Comparison of ENCODE assay signal across 14 cellular contexts in the genomic region with DNA sequence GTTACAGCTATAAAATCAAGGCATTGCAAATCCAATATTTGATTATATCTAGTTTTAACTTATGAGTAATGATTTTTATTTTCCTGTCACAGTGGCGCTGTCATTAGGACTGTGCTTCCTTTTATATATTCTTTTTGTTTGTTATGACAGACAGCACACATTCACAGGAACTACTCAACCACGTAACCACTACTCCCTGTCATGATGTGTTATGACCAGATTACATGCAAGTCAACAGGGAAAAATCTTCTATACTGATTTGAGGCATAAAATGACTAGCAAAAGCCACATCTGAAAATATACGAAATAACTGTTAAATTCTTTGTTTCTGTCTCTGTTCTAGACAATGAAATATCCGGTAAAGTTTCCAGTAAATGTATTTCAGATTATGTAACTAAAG. TPM values are rescaled to one million over a fixed set of nuclear protein-coding genes. Genes with fewer than 3 reads are reported as not detected.
DNase-seq lines count a peak whose midpoint lies in the region; ATAC-seq and TF ChIP-seq lines count a peak whose summit lies in the region.
"Had no signal": no experiment of that assay in that cellular context is flagged by ENCODE, and none has a peak within 500 bp of the region (broad histone marks: within the 10 kb centered on the region; RNA-seq: fewer than 3 reads in every experiment).

No MANE protein-coding gene starts in this region.

- intact Hi-C loops in CD4-positive, alpha-beta memory T cell (cut with micrococcal nuclease) = no loop called here
- intact Hi-C loops in IMR-90 (cut with micrococcal nuclease) = no loop called here

- POLR2A ChIA-PET in CD4-positive, alpha-beta memory T cell (lab: Charles Lee; ENCODE audit: partially characterized antibody) = interaction anchor here (1.3 to 1.9 kb wide), 2 partner anchors 25 to 448 kb away, joined by 3 to 6 read pairs; partner anchors contain the start of genes NLN, SGTB and SREK1
- POLR2A ChIA-PET in IMR-90 (lab: Charles Lee; ENCODE audit: unreplicated experiment) = no interaction called here

- TF ChIP-seq CTCF in IMR-90 (conservative IDR thresholded peaks at IDR 0.05; ENCODE audit: low read depth, low read length) (no peak), endothelial cell (IDR thresholded peaks at IDR 0.05; ENCODE audit: unreplicated experiment) (no peak), osteocyte (IDR thresholded peaks at IDR 0.05) (no peak)

- H4K8ac ChIP-seq in IMR-90 (ENCODE audit: low read depth in 2 of 2, low read length in 2 of 2) = no peak overlapping the region

- peaks cover 40 to 50% of the 10 kb centered on the region in 2 donors for H3K36me3 Mint-ChIP-seq in CD4-positive, alpha-beta memory T cell
- H3K36me3 Mint-ChIP-seq in endothelial cell (ENCODE audit: low read depth, unreplicated experiment) (peaks cover 14% of the 10 kb centered on the region), osteocyte (ENCODE audit: unreplicated experiment) (peaks cover 29% of the 10 kb centered on the region)

- peaks cover 21 to 42% (median 25%) of the 10 kb centered on the region in 4 donors for H3K4me1 Mint-ChIP-seq in CD4-positive, alpha-beta memory T cell
- H3K4me1 Mint-ChIP-seq in endothelial cell (ENCODE audit: unreplicated experiment) = peaks cover 23% of the 10 kb centered on the region
- peaks cover 2% of the 10 kb centered on the region for H3K4me1 Mint-ChIP-seq in osteocyte (ENCODE audit: unreplicated experiment)

- no peak overlapping the region for H2BK5ac ChIP-seq in IMR-90 (ENCODE audit: low read depth, low read length, poor library complexity, severe bottlenecking)

- no peak for TF ChIP-seq RAD21 in IMR-90 (IDR thresholded peaks at IDR 0.05; ENCODE audit: low read length)

- H4K91ac ChIP-seq in IMR-90 (ENCODE audit: insufficient read depth, low read depth, low read length) = no peak overlapping the region

- no peak overlapping the region for H3K18ac ChIP-seq in IMR-90 (ENCODE audit: low read depth, low read length)

- DNase-seq in CD4-positive, alpha-beta memory T cell = peak in 4 of 5 donors; percentile 39 to 58 (median 49)
- DNase-seq in IMR-90 (peak; percentile 13), endothelial cell (ENCODE audit: low spot score) (no peak), GM23248 (no peak), NCI-H1092 treated with DMSO at 0.1 percent for 48 hours (lab: John Stamatoyannopoulos, UW) (no peak), osteocyte (ENCODE audit: extremely low spot score, unreplicated experiment) (no peak)
- no peak for DNase-seq in stimulated activated CD4-positive, alpha-beta T cell treated with anti-CD3 and anti-CD28 coated beads, Interleukin-2, amount 100 ng/mL, for 24 hours
- DNase-seq: body of pancreas, NCI-H1048, NCI-H774, testis had no signal

- H3K4me3 Mint-ChIP-seq in CD4-positive, alpha-beta memory T cell = no peak overlapping the region
- H3K4me3 Mint-ChIP-seq in endothelial cell (ENCODE audit: unreplicated experiment) (no peak overlapping the region), osteocyte (ENCODE audit: unreplicated experiment) (no peak overlapping the region)

- no CpG with 5 or more reads among the region's 4 CpGs for WGBS in IMR-90 (ENCODE audit: extremely low coverage in 2 of 2, insufficient read length in 1 of 2), 2 experiments
- WGBS in GM23248 (ENCODE audit: low coverage in 1 of 2, low lambda C conversion rate in 2 of 2, missing lambda C conversion rate in 2 of 2), 2 experiments = 91% methylated on average over 4 of the region's 4 CpGs

- no peak overlapping the region for H2BK120ac ChIP-seq in IMR-90 (ENCODE audit: low read depth, low read length)

- ATAC-seq in GM18861 (IDR thresholded peaks at IDR 0.05; ENCODE audit: unreplicated experiment) (peak; percentile 36), IMR-90 (ENCODE audit: low read depth) (no peak)
- ATAC-seq: body of pancreas had no signal

- no peak overlapping the region for H3K27ac ChIP-seq in CD4-positive, alpha-beta memory T cell (ENCODE audit: low read depth, low read length)
- no peak overlapping the region for H3K27ac ChIP-seq in IMR-90 (ENCODE audit: insufficient read depth, low read length)
- H3K27ac ChIP-seq in GM23248 = no peak overlapping the region
- H3K27ac ChIP-seq: body of pancreas, right atrium auricular region, testis had no signal

- no peak overlapping the region for H2BK15ac ChIP-seq in IMR-90 (ENCODE audit: low read depth, low read length)

- H3K4me3 ChIP-seq in CD4-positive, alpha-beta memory T cell (ENCODE audit: low read length in 2 of 2) = no peak overlapping the region
- H3K4me3 ChIP-seq in IMR-90 (ENCODE audit: insufficient read depth, low read depth, low read length) (no peak overlapping the region), GM23248 (no peak overlapping the region)
- H3K4me3 ChIP-seq: body of pancreas, HAP-1, right atrium auricular region, testis had no signal

- no peak overlapping the region for H2AK9ac ChIP-seq in IMR-90 (replicated peaks; ENCODE audit: low read depth, low read length, poor library complexity)

- H3K27me3 ChIP-seq in CD4-positive, alpha-beta memory T cell (ENCODE audit: insufficient read depth, low read length) = no peaks in the 10 kb centered on the region
- H3K27me3 ChIP-seq in IMR-90 (ENCODE audit: control insufficient read depth, insufficient read depth, low read length) = no peaks in the 10 kb centered on the region
- no peaks in the 10 kb centered on the region for H3K27me3 ChIP-seq in GM23248 (replicated peaks; ENCODE audit: insufficient read depth)
- H3K27me3 ChIP-seq: body of pancreas, right atrium auricular region, testis had no signal

- H3K23ac ChIP-seq in IMR-90 (ENCODE audit: low read depth, low read length) = no peak overlapping the region

- H3F3A ChIP-seq in GM23248 (ENCODE audit: insufficient read depth) = peaks cover 17% of the 10 kb centered on the region

- BruUV-seq in IMR-90 (replicated peaks; lab: Mats Ljungman, UMichigan) = no TSS peak

- H2AFZ ChIP-seq in IMR-90 (replicated peaks; ENCODE audit: low read length, poor library complexity) (no peak overlapping the region), GM23248 (no peak overlapping the region)

- H2AK5ac ChIP-seq in IMR-90 (ENCODE audit: low read depth, low read length) = no peak overlapping the region

- H4K20me1 ChIP-seq in IMR-90 (ENCODE audit: insufficient read depth, low read length) (no peaks in the 10 kb centered on the region), GM23248 (ENCODE audit: insufficient read depth) (no peaks in the 10 kb centered on the region)

- no peak overlapping the region for H3K56ac ChIP-seq in IMR-90 (ENCODE audit: extremely low read depth, insufficient read depth, low read length)

- peaks cover 20% of the 10 kb centered on the region for H3K4me1 ChIP-seq in CD4-positive, alpha-beta memory T cell (ENCODE audit: insufficient read depth, low read length)
- H3K4me1 ChIP-seq in IMR-90 (ENCODE audit: control insufficient read depth, insufficient read depth, low read length) (no peaks in the 10 kb centered on the region), GM23248 (ENCODE audit: insufficient read depth) (peaks cover 6% of the 10 kb centered on the region; the same call in 1 of the 2 replicates)
- H3K4me1 ChIP-seq: body of pancreas, testis had no signal

- no peaks in the 10 kb centered on the region for H3K9me3 ChIP-seq in CD4-positive, alpha-beta memory T cell (ENCODE audit: control insufficient read depth in 1 of 2, low read length in 2 of 2)
- H3K9me3 ChIP-seq in IMR-90 (ENCODE audit: control insufficient read depth, insufficient read depth, low read length) = no peaks in the 10 kb centered on the region
- H3K9me3 ChIP-seq in GM23248 (ENCODE audit: low read depth) = no peaks in the 10 kb centered on the region
- H3K9me3 ChIP-seq: body of pancreas, HAP-1, right atrium auricular region, testis had no signal

- no peaks in the 10 kb centered on the region for H3K27me3 Mint-ChIP-seq in CD4-positive, alpha-beta memory T cell
- peaks cover 2% of the 10 kb centered on the region for H3K27me3 Mint-ChIP-seq in endothelial cell (ENCODE audit: unreplicated experiment)
- no peaks in the 10 kb centered on the region for H3K27me3 Mint-ChIP-seq in osteocyte (ENCODE audit: unreplicated experiment)

- H2BK20ac ChIP-seq in IMR-90 (ENCODE audit: low read depth, low read length) = no peak overlapping the region

- dilution Hi-C loops in IMR-90 (cut with HindIII; ENCODE audit: low sequenced_read_pairs, unreplicated experiment) = no loop called here

- no peak overlapping the region for H3K4ac ChIP-seq in IMR-90 (ENCODE audit: low read depth, low read length)

- peaks cover 1% of the 10 kb centered on the region for H3K36me3 ChIP-seq in CD4-positive, alpha-beta memory T cell (ENCODE audit: insufficient read depth, low read length)
- H3K36me3 ChIP-seq in IMR-90 (ENCODE audit: control insufficient read depth, insufficient read depth, low read length) (peaks cover 11% of the 10 kb centered on the region), GM23248 (ENCODE audit: low read depth) (peaks cover 44% of the 10 kb centered on the region)

- H4K5ac ChIP-seq in IMR-90 (ENCODE audit: low read depth, low read length) = no peak overlapping the region

- no peak overlapping the region for H3K14ac ChIP-seq in IMR-90 (replicated peaks; ENCODE audit: low read depth, low read length)

- H3K79me2 ChIP-seq in GM23248 (ENCODE audit: insufficient read depth) = peaks cover 66% of the 10 kb centered on the region

- no peaks in the 10 kb centered on the region for H3K9me2 ChIP-seq in GM23248 (ENCODE audit: insufficient read depth)

- peak overlapping the region; percentile 77 to 94 (median 90) for H3K27ac Mint-ChIP-seq in CD4-positive, alpha-beta memory T cell
- H3K27ac Mint-ChIP-seq in endothelial cell (ENCODE audit: unreplicated experiment) (peak overlapping the region; percentile 17), osteocyte (ENCODE audit: unreplicated experiment) (no peak overlapping the region)

- H3K4me2 ChIP-seq in IMR-90 (ENCODE audit: low read depth, low read length) = no peak overlapping the region
- H3K4me2 ChIP-seq in GM23248 (ENCODE audit: unreplicated experiment) = no peak overlapping the region

- in situ Hi-C loops in IMR-90 (cut with MboI; ENCODE audit: low sequenced_read_pairs) (no loop called here), GM23248 (cut with MboI) (no loop called here)

- H3K9me3 Mint-ChIP-seq in CD4-positive, alpha-beta memory T cell = no peaks in the 10 kb centered on the region
- H3K9me3 Mint-ChIP-seq in endothelial cell (ENCODE audit: unreplicated experiment) (no peaks in the 10 kb centered on the region), osteocyte (ENCODE audit: unreplicated experiment) (no peaks in the 10 kb centered on the region)

- peaks cover 19 to 21% of the 10 kb centered on the region in 2 experiments for H3K79me1 ChIP-seq in IMR-90 (ENCODE audit: low read depth in 1 of 2, low read length in 2 of 2)

- TF ChIP-seq POLR2A in IMR-90 (IDR thresholded peaks at IDR 0.05; ENCODE audit: low read depth, low read length) = no peak

- CTCF ChIA-PET in CD4-positive, alpha-beta memory T cell (lab: Charles Lee; ENCODE audit: partially characterized antibody) = interaction anchor here (1.2 to 1.5 kb wide), 2 partner anchors 28 to 137 kb away, joined by 3 to 6 read pairs; no protein-coding TSS in a partner anchor
- CTCF ChIA-PET in IMR-90 (lab: Yijun Ruan, JAX) = interaction anchor here (0.6 kb wide), 1 partner anchor 33 kb away, joined by 3 read pairs; no protein-coding TSS in a partner anchor

- H3K9me1 ChIP-seq in IMR-90 (ENCODE audit: insufficient read depth, low read length) = no peaks in the 10 kb centered on the region

- H3K9ac ChIP-seq in IMR-90 (ENCODE audit: low read depth, low read length) = no peak overlapping the region
- H3K9ac ChIP-seq in GM23248 = no peak overlapping the region

RNA-seq across cellular contexts. Expression of gene SREK1, which starts 25.4 kb away (rescaled TPM):
- 10 to 100 TPM; 71.0 to 73.7 TPM for total RNA-seq in CD4-positive, alpha-beta memory T cell
- 10 to 100 TPM; 14.3 to 26.0 TPM for polyA plus RNA-seq in CD4-positive, alpha-beta memory T cell
- total RNA-seq in IMR-90 (2012; rRNA removed) (36.2 and 80.0 TPM in 2 replicates), endothelial cell (ENCODE audit: unreplicated experiment) (68.2 TPM), osteocyte (66.8 and 71.2 TPM in 2 replicates)
- polyA plus RNA-seq in IMR-90 (2012; rRNA removed) (18.0 and 23.0 TPM in 2 replicates), GM23248 (2016; fragmentation: Nextera tagmentation; extraction: Ambion mirVana) (37.0 and 45.5 TPM in 2 replicates)
- 3.3 and 3.9 TPM in 2 replicates for polyA plus RNA-seq in IMR-90 (2012; cell fraction: cytosol; rRNA removed)
- 24.8 and 105 TPM in 2 replicates for polyA plus RNA-seq in IMR-90 (2012; cell fraction: nucleus; rRNA removed; ENCODE audit: low replicate concordance)
- total RNA-seq in GM23248 (2014; rRNA removed; shearing (Covaris generic)) = 32.2 and 39.7 TPM in 2 replicates

Comparison
In these comparisons a context has a peak if more than half of its experiments do, and no peak if none do; other contexts are left out.
1. DNase-seq: peak in CD4-positive, alpha-beta memory T cell (4 of 5) and IMR-90 (single experiment); none in endothelial cell (single experiment), GM23248 (single experiment), NCI-H1092 treated with DMSO at 0.1 percent for 48 hours (single experiment), stimulated activated CD4-positive, alpha-beta T cell treated with anti-CD3 and anti-CD28 coated beads, Interleukin-2, amount 100 ng/mL, for 24 hours (0 of 2) and osteocyte (single experiment).